ENCODE assay signal across 8 cellular contexts in genomic region chr16:66750279-66751134, GRCh38.
DNase-seq lines count a peak whose midpoint lies in the region; ATAC-seq and TF ChIP-seq lines count a peak whose summit lies in the region.

No MANE protein-coding gene starts in this region.

- no peaks in the 10 kb centered on the region for H3K9me3 Mint-ChIP-seq in activated naive CD4-positive, alpha-beta T cell treated with anti-CD3 and anti-CD28 coated beads, Interleukin-2, amount 10 ng/mL, durations not matched to agents 7 days and 5 days

- peak overlapping the region; percentile 76 for H3K4me3 Mint-ChIP-seq in activated naive CD4-positive, alpha-beta T cell treated with anti-CD3 and anti-CD28 coated beads, Interleukin-2, amount 10 ng/mL, durations not matched to agents 7 days and 5 days

- no peak for TF ChIP-seq CTCF in fibroblast of mammary gland (conservative IDR thresholded peaks at IDR 0.05; ENCODE audit: control insufficient read depth, insufficient read depth, low read depth, low read length)
- no peak for TF ChIP-seq CTCF in retinal pigment epithelial cell (conservative IDR thresholded peaks at IDR 0.05; ENCODE audit: low read depth, low read length)

- H3K36me3 Mint-ChIP-seq in activated naive CD4-positive, alpha-beta T cell treated with anti-CD3 and anti-CD28 coated beads, Interleukin-2, amount 10 ng/mL, durations not matched to agents 7 days and 5 days, result peaks cover 33% of the 10 kb centered on the region

- CTCF ChIA-PET in activated naive CD4-positive, alpha-beta T cell treated with anti-CD3 and anti-CD28 coated beads, Interleukin-2, amount 10 ng/mL, durations not matched to agents 7 days and 5 days (lab: Charles Lee), result interaction anchor here (1.3 to 5.3 kb wide), 7 partner anchors 11 to 118 kb away, joined by 3 to 51 read pairs (median 7); partner anchors contain the start of gene NAE1

- ATAC-seq in SK-N-SH treated with all-trans-retinoic acid at 6 μM for 48 hours (peak; percentile 43), HG03571 (IDR thresholded peaks at IDR 0.05; ENCODE audit: unreplicated experiment) (no peak), GM19328 (IDR thresholded peaks at IDR 0.05; ENCODE audit: unreplicated experiment) (no peak)

- peaks cover 25% of the 10 kb centered on the region for H3K27me3 Mint-ChIP-seq in activated naive CD4-positive, alpha-beta T cell treated with anti-CD3 and anti-CD28 coated beads, Interleukin-2, amount 10 ng/mL, durations not matched to agents 7 days and 5 days

- H3K27ac Mint-ChIP-seq in activated naive CD4-positive, alpha-beta T cell treated with anti-CD3 and anti-CD28 coated beads, Interleukin-2, amount 10 ng/mL, durations not matched to agents 7 days and 5 days, result peak overlapping the region; percentile 73

- H3K4me3 ChIP-seq in fibroblast of mammary gland (ENCODE audit: control insufficient read depth, low read depth, low read length) (peak overlapping the region; percentile 91), retinal pigment epithelial cell (ENCODE audit: low read length) (peak overlapping the region; percentile 93)

- peaks cover 49% of the 10 kb centered on the region for H3K4me1 Mint-ChIP-seq in activated naive CD4-positive, alpha-beta T cell treated with anti-CD3 and anti-CD28 coated beads, Interleukin-2, amount 10 ng/mL, durations not matched to agents 7 days and 5 days

- no peak for DNase-seq in activated naive CD4-positive, alpha-beta T cell treated with anti-CD3 and anti-CD28 coated beads, Interleukin-2, amount 10 ng/mL, durations not matched to agents 7 days and 5 days
- no peak for DNase-seq in activated naive CD4-positive, alpha-beta T cell treated with anti-CD3 and anti-CD28 coated beads, Interleukin-2, amount 50 U/mL, for 16 hours
- no peak for DNase-seq in fibroblast of mammary gland (ENCODE audit: low read depth)
- no peak for DNase-seq in retinal pigment epithelial cell (ENCODE audit: low read depth)
- DNase-seq in GM19240 (ENCODE audit: insufficient read length, low spot score), result no peak

TF ChIP-seq in SK-N-SH treated with all-trans-retinoic acid at 6 μM for 48 hours, 23 proteins besides CTCF, POLR2A, EP300 and RAD21:
- no peak for TF ChIP-seq PATZ1 (CRISPR knock-in tag; IDR thresholded peaks at IDR 0.05; ENCODE audit: borderline replicate concordance)
- no peak for TF ChIP-seq PPARA (CRISPR knock-in tag; IDR thresholded peaks at IDR 0.05; ENCODE audit: borderline replicate concordance)
- no peak for TF ChIP-seq CREB5 (CRISPR knock-in tag; IDR thresholded peaks at IDR 0.05; ENCODE audit: low read depth)
- TF ChIP-seq ARNTL (CRISPR knock-in tag; IDR thresholded peaks at IDR 0.05; ENCODE audit: borderline replicate concordance, low read depth), result no peak
- TF ChIP-seq ZC3H10 (CRISPR knock-in tag; IDR thresholded peaks at IDR 0.05), result no peak
- no peak for TF ChIP-seq RARB (CRISPR knock-in tag; IDR thresholded peaks at IDR 0.05)
- no peak for TF ChIP-seq TOX (CRISPR knock-in tag; IDR thresholded peaks at IDR 0.05; ENCODE audit: borderline replicate concordance)
- TF ChIP-seq BACH2 (CRISPR knock-in tag; IDR thresholded peaks at IDR 0.05; ENCODE audit: borderline replicate concordance), result no peak
- TF ChIP-seq ZNF8 (CRISPR knock-in tag; IDR thresholded peaks at IDR 0.05), result no peak
- TF ChIP-seq POU6F1 (CRISPR knock-in tag; IDR thresholded peaks at IDR 0.05; ENCODE audit: borderline replicate concordance, low read depth), result no peak
- TF ChIP-seq ESRRG (CRISPR knock-in tag; IDR thresholded peaks at IDR 0.05), result no peak
